In genomic region chr2:169734172-169734847, GRCh38 we compare ENCODE assay signal across 8 cellular contexts. TPM values are rescaled to one million over a fixed set of nuclear protein-coding genes. Genes with fewer than 3 reads are reported as not detected.
A peak's percentile ranks its signal among the peaks of the same experiment; 100 is the strongest.
DNase-seq lines count a peak whose midpoint lies in the region; ATAC-seq and TF ChIP-seq lines count a peak whose summit lies in the region.

No MANE protein-coding gene starts in this region.

- no peak for TF ChIP-seq CTCF in hepatocyte (IDR thresholded peaks at IDR 0.05; ENCODE audit: poor library complexity)

- peak overlapping the region in 1 of 2 donors; percentile 83 for H3K27ac Mint-ChIP-seq in activated naive CD4-positive, alpha-beta T cell treated with anti-CD3 and anti-CD28 coated beads, Interleukin-2, amount 50 U/mL, for 72 hours

- peak overlapping the region; percentile 92 for H2AFZ ChIP-seq in hepatocyte

- H3K4me2 ChIP-seq in hepatocyte, result peak overlapping the region; percentile 90

- H3K27me3 ChIP-seq in hepatocyte, result no peaks in the 10 kb centered on the region

- H3K9me3 ChIP-seq in hepatocyte (ENCODE audit: low read depth), result no peaks in the 10 kb centered on the region

- H3K4me3 ChIP-seq in hepatocyte, result peak overlapping the region; percentile 74
- H3K4me3 ChIP-seq in skeletal muscle cell (ENCODE audit: low read depth, low read length), result peak overlapping the region; percentile 61

- intact Hi-C loops in Right ventricle myocardium inferior (cut with DNase I) (loop anchor here (2.0 kb wide), 1 partner anchor 40 kb away; the partner anchor contains the start of genes CFAP210 and PHOSPHO2), cardiac septum (cut with DNase I) (loop anchor here (5.0 kb wide), 1 partner anchor 42 kb away; the partner anchor contains the start of genes CFAP210 and PHOSPHO2)

- ATAC-seq in Right ventricle myocardium inferior, result peak; percentile 20
- peak; percentile 42 for ATAC-seq in HG02588 (IDR thresholded peaks at IDR 0.05; ENCODE audit: unreplicated experiment)
- ATAC-seq in activated naive CD4-positive, alpha-beta T cell treated with anti-CD3 and anti-CD28 coated beads, Interleukin-2, amount 50 U/mL, for 72 hours, result peak; percentile 63 to 71

- H3K9me2 ChIP-seq in hepatocyte (replicated peaks; ENCODE audit: insufficient read depth), result no peaks in the 10 kb centered on the region

- H3K27ac ChIP-seq in hepatocyte, result peak overlapping the region; percentile 60

- peaks cover 0 to 4% of the 10 kb centered on the region in 2 donors for H3K9me3 Mint-ChIP-seq in activated naive CD4-positive, alpha-beta T cell treated with anti-CD3 and anti-CD28 coated beads, Interleukin-2, amount 50 U/mL, for 72 hours

- 2% methylated on average over 29 of the region's 69 CpGs for WGBS in hepatocyte (ENCODE audit: low lambda C conversion rate, missing lambda C conversion rate)

- H4K20me1 ChIP-seq in hepatocyte (ENCODE audit: insufficient read depth, poor library complexity, severe bottlenecking), result no peaks in the 10 kb centered on the region

- H3K79me2 ChIP-seq in hepatocyte, result peaks cover 37% of the 10 kb centered on the region

- no peaks in the 10 kb centered on the region for H3K36me3 ChIP-seq in hepatocyte (replicated peaks; ENCODE audit: insufficient read depth, low read depth)

- H3K4me1 ChIP-seq in hepatocyte (ENCODE audit: insufficient read depth), result peaks cover 17% of the 10 kb centered on the region

- H3K36me3 Mint-ChIP-seq in activated naive CD4-positive, alpha-beta T cell treated with anti-CD3 and anti-CD28 coated beads, Interleukin-2, amount 50 U/mL, for 72 hours, result peaks cover 9 to 11% of the 10 kb centered on the region in 2 donors

- DNase-seq in Right ventricle myocardium inferior (ENCODE audit: missing footprints) (no peak), cardiac septum (ENCODE audit: low spot score) (no peak), NCI-H1105 (lab: John Stamatoyannopoulos, UW) (peak; percentile 18), hepatocyte (ENCODE audit: low spot score) (peak; percentile 62), skeletal muscle cell (ENCODE audit: low read depth) (no peak), AG20443 (ENCODE audit: low spot score) (no peak)
- peak in 1 of 2 donors; percentile 48 for DNase-seq in activated naive CD4-positive, alpha-beta T cell treated with anti-CD3 and anti-CD28 coated beads, Interleukin-2, amount 50 U/mL, for 72 hours (ENCODE audit: low spot score in 2 of 2)

RNA-seq across cellular contexts. Expression of gene KLHL23, which starts 0.7 kb away (rescaled TPM):
- total RNA-seq in Right ventricle myocardium inferior (21.6 TPM), cardiac septum (9.0 TPM), hepatocyte (12.9 and 16.1 TPM in 2 replicates)
- 1 to 10 TPM; 1.1 to 9.3 TPM for total RNA-seq in activated naive CD4-positive, alpha-beta T cell treated with anti-CD3 and anti-CD28 coated beads, Interleukin-2, amount 50 U/mL, for 72 hours
- polyA plus RNA-seq in hepatocyte, result 5.8 and 6.9 TPM in 2 replicates

RNA-seq across cellular contexts. Expression of gene PHOSPHO2, which starts 40.0 kb away (rescaled TPM):
- total RNA-seq in Right ventricle myocardium inferior (3.6 TPM), cardiac septum (2.2 TPM), hepatocyte (7.2 and 8.1 TPM in 2 replicates)
- 1 to 10 TPM; 1.4 to 3.4 TPM for total RNA-seq in activated naive CD4-positive, alpha-beta T cell treated with anti-CD3 and anti-CD28 coated beads, Interleukin-2, amount 50 U/mL, for 72 hours
- 8.5 and 8.7 TPM in 2 replicates for polyA plus RNA-seq in hepatocyte

RNA-seq across cellular contexts. Expression of gene CFAP210, which starts 40.1 kb away (rescaled TPM):
- 0.11 TPM for total RNA-seq in Right ventricle myocardium inferior
- total RNA-seq in cardiac septum, result not detected
- not detected for total RNA-seq in activated naive CD4-positive, alpha-beta T cell treated with anti-CD3 and anti-CD28 coated beads, Interleukin-2, amount 50 U/mL, for 72 hours
- total RNA-seq in hepatocyte, result 0.12 TPM in 1 of 2 replicates, not detected in the other
- polyA plus RNA-seq in hepatocyte, result 0.13 and 0.30 TPM in 2 replicates

Comparison
In these comparisons a context has a peak if more than half of its experiments do, and no peak if none do; other contexts are left out.
1. DNase-seq: peak in NCI-H1105 (single experiment) and hepatocyte (single experiment); none in Right ventricle myocardium inferior (single experiment), cardiac septum (single experiment), skeletal muscle cell (single experiment) and AG20443 (single experiment).
2. Peak in every context shown above with its lines, with median percentiles within 50 percentile points of each other: ATAC-seq.